In genomic region chr20:31706607-31707257, GRCh38 we compare ENCODE assay signal across 1 cellular context.
TF ChIP-seq lines count a peak whose summit lies in the region.

No MANE protein-coding gene starts in this region.

TF ChIP-seq in liver, 16 proteins besides CTCF, POLR2A, EP300 and RAD21 (continued from another document):
- TF ChIP-seq GABPA (IDR thresholded peaks at IDR 0.05 in 1 of 2, conservative IDR thresholded peaks at IDR 0.05 in 1 of 2): no peak
- TF ChIP-seq HNF4A (conservative IDR thresholded peaks at IDR 0.05): peak; percentile 50 to 56
- peak; percentile 35 for TF ChIP-seq ATF3 (IDR thresholded peaks at IDR 0.05)
- peak; percentile 23 for TF ChIP-seq FOXA2 (IDR thresholded peaks at IDR 0.05)
TF ChIP-seq in liver: peak in this region for 5.
